Comparison of ENCODE assay signal across 13 cellular contexts in genomic region chr12:89825591-89826449, GRCh38.
A peak's percentile ranks its signal among the peaks of the same experiment; 100 is the strongest.
DNase-seq lines count a peak whose midpoint lies in the region; ATAC-seq, FAIRE-seq and TF ChIP-seq lines count a peak whose summit lies in the region.
"Had no signal": no experiment of that assay in that cellular context is flagged by ENCODE, and none has a peak within 500 bp of the region (broad histone marks: within the 10 kb centered on the region; RNA-seq: fewer than 3 reads in every experiment).

No MANE protein-coding gene starts in this region.

- DNase-seq in A549 (ENCODE audit: low read depth in 1 of 2, low spot score in 1 of 2) (peak; percentile 64 to 91), HCEC 1CT (peak; percentile 60), RWPE2 (ENCODE audit: low spot score) (no peak), fibroblast of mammary gland (ENCODE audit: low read depth) (peak; percentile 55), NCI-H2081 treated with DMSO at 0.1 percent for 48 hours (lab: John Stamatoyannopoulos, UW) (no peak), left colon (no peak), coronary artery (ENCODE audit: low spot score) (no peak)
- DNase-seq: activated effector memory CD4-positive, alpha-beta T cell treated with Interleukin-2 at 50 U/mL for 16 hours; C1 segment of cervical spinal cord; NCI-H1105; stimulated activated CD4-positive, alpha-beta T cell treated with anti-CD3 and anti-CD28 coated beads, Interleukin-1b, Interleukin-23, amount 100 ng/mL, for 48 hours; T-cell had no signal

- TF ChIP-seq POLR2A in A549 (IDR thresholded peaks at IDR 0.05; ENCODE audit: low read length) = no peak

- CTCF ChIA-PET in A549 (lab: Yijun Ruan, JAX) = interaction anchor here (0.7 kb wide), 1 partner anchor 14 kb away, joined by 3 read pairs; no protein-coding TSS in a partner anchor

- H3K4me3 ChIP-seq in A549 (peak overlapping the region; percentile 30), RWPE2 (ENCODE audit: severe bottlenecking) (no peak overlapping the region), fibroblast of mammary gland (ENCODE audit: control insufficient read depth, low read depth, low read length) (no peak overlapping the region), coronary artery (no peak overlapping the region)

- no peaks in the 10 kb centered on the region for H3K27me3 ChIP-seq in RWPE2 (ENCODE audit: insufficient read depth, poor library complexity, severe bottlenecking)

- peak overlapping the region; percentile 83 for H3K4me2 ChIP-seq in A549

- no peaks in the 10 kb centered on the region for H3K36me3 ChIP-seq in RWPE2 (ENCODE audit: low read depth)

- H3K4me1 ChIP-seq in A549 = peaks cover 29% of the 10 kb centered on the region
- peaks cover 13% of the 10 kb centered on the region for H3K4me1 ChIP-seq in RWPE2 (ENCODE audit: insufficient read depth, poor library complexity, severe bottlenecking)

- TF ChIP-seq CTCF in A549 (IDR thresholded peaks at IDR 0.05) = 0 out of 3 replicates have a peak, but pooled peaks have one; percentile 11
- TF ChIP-seq CTCF in RWPE2 (IDR thresholded peaks at IDR 0.05; ENCODE audit: poor library complexity, severe bottlenecking) = no peak
- no peak for TF ChIP-seq CTCF in fibroblast of mammary gland (conservative IDR thresholded peaks at IDR 0.05; ENCODE audit: control insufficient read depth, insufficient read depth, low read depth, low read length)
- no peak for TF ChIP-seq CTCF in coronary artery (IDR thresholded peaks at IDR 0.05)

- peak; percentile 52 to 69 for TF ChIP-seq RAD21 in A549 (conservative IDR thresholded peaks at IDR 0.05 in 1 of 2, IDR thresholded peaks at IDR 0.05 in 1 of 2)

- peak; percentile 94 for FAIRE-seq in A549 (lab: Jason Lieb, UNC)

- POLR2A ChIA-PET in A549 (lab: Yijun Ruan, JAX) = no interaction called here

- under 1% methylated on average over 6 of the region's 6 CpGs for WGBS in A549 (ENCODE audit: missing lambda C conversion rate)

- peak; percentile 84 to 87; a peak in 4 of 5 replicates for TF ChIP-seq EP300 in A549 (IDR thresholded peaks at IDR 0.05)

- ATAC-seq in A549 = peak; percentile 92 to 94
- ATAC-seq in RWPE2 (ENCODE audit: low read depth) = peak; percentile 65
- ATAC-seq in GM21447 (IDR thresholded peaks at IDR 0.05; ENCODE audit: unreplicated experiment) = no peak
- no peak for ATAC-seq in left colon

- no peaks in the 10 kb centered on the region for H3K9me3 ChIP-seq in A549
- no peaks in the 10 kb centered on the region for H3K9me3 ChIP-seq in RWPE2 (ENCODE audit: severe bottlenecking)

- H3K27ac ChIP-seq in A549 (peak overlapping the region; percentile 77 to 88), RWPE2 (ENCODE audit: poor library complexity, severe bottlenecking) (no peak overlapping the region), coronary artery (no peak overlapping the region)

- intact Hi-C loops in left colon (cut with DNase I, micrococcal nuclease) = no loop called here

TF ChIP-seq in A549, 52 proteins besides CTCF, POLR2A, EP300 and RAD21 (continues in another document):
- no peak for TF ChIP-seq ZNF302 (CRISPR knock-in tag; IDR thresholded peaks at IDR 0.05)
- no peak for TF ChIP-seq PHF8 (IDR thresholded peaks at IDR 0.05; ENCODE audit: borderline replicate concordance, low read depth)
- no peak for TF ChIP-seq RARB (CRISPR knock-in tag; IDR thresholded peaks at IDR 0.05)
- no peak for TF ChIP-seq RNF2 (IDR thresholded peaks at IDR 0.05; ENCODE audit: borderline replicate concordance, low read depth)
- TF ChIP-seq KDM1A (IDR thresholded peaks at IDR 0.05; ENCODE audit: low read depth) = no peak
- no peak for TF ChIP-seq USF2 (IDR thresholded peaks at IDR 0.05)
- peak; percentile 99 for TF ChIP-seq GATA3 (IDR thresholded peaks at IDR 0.05; ENCODE audit: borderline replicate concordance)
- no peak for TF ChIP-seq TFCP2L1 (CRISPR knock-in tag; IDR thresholded peaks at IDR 0.05)
- TF ChIP-seq ELK1 (IDR thresholded peaks at IDR 0.05; ENCODE audit: low read depth, low read length) = no peak
- no peak for TF ChIP-seq REST (IDR thresholded peaks at IDR 0.05)
- TF ChIP-seq PBX3 (IDR thresholded peaks at IDR 0.05) = peak; percentile 87
- no peak for TF ChIP-seq HES2 (IDR thresholded peaks at IDR 0.05)
- TF ChIP-seq HMGXB4 (CRISPR knock-in tag; IDR thresholded peaks at IDR 0.05; ENCODE audit: borderline replicate concordance) = no peak
- TF ChIP-seq ZC3H11A (IDR thresholded peaks at IDR 0.05) = no peak
- no peak for TF ChIP-seq E2F6 (IDR thresholded peaks at IDR 0.05; ENCODE audit: borderline replicate concordance, low read depth)
- no peak for TF ChIP-seq ZFP36 (IDR thresholded peaks at IDR 0.05; ENCODE audit: borderline replicate concordance, partially characterized antibody)
- no peak for TF ChIP-seq CHD4 (IDR thresholded peaks at IDR 0.05; ENCODE audit: borderline replicate concordance)
- no peak for TF ChIP-seq CBX2 (IDR thresholded peaks at IDR 0.05; ENCODE audit: borderline replicate concordance, low read depth)

Comparison
In these comparisons a context has a peak if more than half of its experiments do, and no peak if none do; other contexts are left out.
1. ATAC-seq: peak in A549 (2 of 2) and RWPE2 (single experiment); none in GM21447 (single experiment) and left colon (single experiment).
2. DNase-seq: peak in A549 (2 of 2), HCEC 1CT (single experiment) and fibroblast of mammary gland (single experiment); none in RWPE2 (single experiment), NCI-H2081 treated with DMSO at 0.1 percent for 48 hours (single experiment), left colon (0 of 2) and coronary artery (single experiment).
3. H3K27ac ChIP-seq: peak in A549 (2 of 2); none in RWPE2 (single experiment) and coronary artery (0 of 2).